ENCODE assay signal across 10 cellular contexts in the genomic region with DNA sequence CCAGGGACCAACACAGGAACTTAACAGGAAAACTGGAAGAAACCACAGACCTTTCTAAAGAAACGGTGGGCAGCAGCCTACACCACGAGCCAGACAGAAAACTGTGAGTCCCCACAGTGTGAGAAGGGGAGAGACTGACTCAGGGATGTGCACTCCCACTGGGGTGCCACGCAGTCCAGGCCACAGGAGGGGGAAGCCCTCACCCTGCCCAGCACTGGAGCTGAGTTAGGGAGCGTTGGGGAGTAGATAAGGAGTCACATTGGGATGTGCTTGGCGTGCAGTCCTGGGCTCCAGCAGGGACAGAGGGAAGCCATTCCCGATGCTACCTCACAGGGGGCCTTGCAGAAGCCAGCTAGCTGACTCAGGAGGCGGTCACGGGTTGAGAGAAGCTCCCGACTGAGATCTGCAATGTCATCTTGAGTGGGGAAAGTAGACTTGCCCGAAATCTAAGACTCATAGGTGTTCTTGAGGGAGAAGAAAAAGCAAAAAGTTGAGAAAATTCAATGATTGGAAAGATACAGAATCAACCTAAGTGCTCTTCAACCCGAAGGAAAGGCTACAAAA. TPM values are rescaled to one million over a fixed set of nuclear protein-coding genes. Genes with fewer than 3 reads are reported as not detected.
A peak's percentile ranks its signal among the peaks of the same experiment; 100 is the strongest.
DNase-seq lines count a peak whose midpoint lies in the region; ATAC-seq and TF ChIP-seq lines count a peak whose summit lies in the region.
"Had no signal": no experiment of that assay in that cellular context is flagged by ENCODE, and none has a peak within 500 bp of the region (broad histone marks: within the 10 kb centered on the region; RNA-seq: fewer than 3 reads in every experiment).

No MANE protein-coding gene starts in this region.

- peaks cover 0 to 2% of the 10 kb centered on the region in 2 donors for H3K36me3 Mint-ChIP-seq in CD14-positive monocyte

- TF ChIP-seq CTCF in CD14-positive monocyte (IDR thresholded peaks at IDR 0.05) (no peak), OCI-LY3 (IDR thresholded peaks at IDR 0.05; ENCODE audit: low read depth, low read length) (no peak), spleen (IDR thresholded peaks at IDR 0.05 in 8 of 11, conservative IDR thresholded peaks at IDR 0.05 in 3 of 11) (no peak), foreskin keratinocyte (conservative IDR thresholded peaks at IDR 0.05) (no peak), GM10248 (IDR thresholded peaks at IDR 0.05; ENCODE audit: control extremely low read depth, extremely low read depth, low read depth, missing control alignments) (no peak)

- no peaks in the 10 kb centered on the region for H3K36me3 ChIP-seq in OCI-LY3 (replicated peaks; ENCODE audit: low read depth, low read length)
- H3K36me3 ChIP-seq in spleen, result no peaks in the 10 kb centered on the region

- H2AFZ ChIP-seq in OCI-LY3 (ENCODE audit: low read depth, low read length), result no peak overlapping the region

- no peak for ATAC-seq in foreskin keratinocyte

- H3K27me3 ChIP-seq in OCI-LY3 (ENCODE audit: low read depth, low read length) (peaks cover 66% of the 10 kb centered on the region), spleen (replicated peaks in 1 of 7) (peaks cover 0 to 51% (median 5%) of the 10 kb centered on the region in 7 donors), foreskin keratinocyte (no peaks in the 10 kb centered on the region)

- peak overlapping the region; percentile 70 for H3K4me3 ChIP-seq in OCI-LY3 (ENCODE audit: low read length)
- peak overlapping the region in 4 of 8 donors; percentile 12 to 55 (median 19) for H3K4me3 ChIP-seq in spleen

- peak overlapping the region; percentile 24; the same call in 1 of the 2 replicates for H3K9ac ChIP-seq in OCI-LY3 (ENCODE audit: low read length)

- intact Hi-C loops in CD14-positive monocyte (cut with micrococcal nuclease), result no loop called here
- intact Hi-C loops in spleen (cut with DNase I; ENCODE audit: low total_unique reads), result loop anchor here (5.0 kb wide), 1 partner anchor 104 kb away; no protein-coding TSS in a partner anchor

- H3K9me3 ChIP-seq in OCI-LY3 (ENCODE audit: insufficient read depth, low read length) (no peaks in the 10 kb centered on the region), spleen (no peaks in the 10 kb centered on the region)

- peaks cover 0 to 7% (median 5%) of the 10 kb centered on the region in 7 donors for H3K9me3 Mint-ChIP-seq in CD14-positive monocyte

- POLR2A ChIA-PET in GM10248 (lab: Yijun Ruan, JAX), result no interaction called here

- no peaks in the 10 kb centered on the region for H4K20me1 ChIP-seq in OCI-LY3 (ENCODE audit: insufficient read depth, low read length)

- H3K27me3 Mint-ChIP-seq in CD14-positive monocyte (ENCODE audit: low read depth in 3 of 3), result peaks cover 34 to 46% (median 35%) of the 10 kb centered on the region in 3 donors

- no peak overlapping the region for H3K27ac ChIP-seq in OCI-LY3 (ENCODE audit: low read length)
- peak overlapping the region in 5 of 8 donors; percentile 29 to 64 (median 56) for H3K27ac ChIP-seq in spleen
- H3K27ac ChIP-seq in foreskin keratinocyte, result no peak overlapping the region

- H3K4me1 ChIP-seq in OCI-LY3 (ENCODE audit: low read length), result peaks cover 31% of the 10 kb centered on the region
- peaks cover 11 to 48% (median 32%) of the 10 kb centered on the region in 6 donors for H3K4me1 ChIP-seq in spleen
- H3K4me1 ChIP-seq in foreskin keratinocyte, result no peaks in the 10 kb centered on the region

- no peak for TF ChIP-seq POLR2A in spleen (IDR thresholded peaks at IDR 0.05)

- H3K4me3 Mint-ChIP-seq in CD14-positive monocyte, result peak overlapping the region; percentile 20 to 87

- H3K4me2 ChIP-seq in OCI-LY3 (ENCODE audit: low read length), result peak overlapping the region; percentile 83

- peak overlapping the region; percentile 0 to 82 (median 28) for H3K27ac Mint-ChIP-seq in CD14-positive monocyte

- no peaks in the 10 kb centered on the region for H3K79me2 ChIP-seq in OCI-LY3 (ENCODE audit: low read length)

- DNase-seq in CD14-positive monocyte (ENCODE audit: low spot score) (peak; percentile 66), spleen (peak; percentile 76), foreskin keratinocyte (no peak), ecto neural progenitor cell (ENCODE audit: low spot score) (no peak), GM10248 (ENCODE audit: extremely low spot score) (no peak), HuH-7.5 (ENCODE audit: low spot score) (no peak)
- DNase-seq in activated T-helper 9 cell treated with anti-CD3 and anti-CD28 coated beads, Interleukin-2, amount 50 U/mL, for 16 hours (ENCODE audit: low read depth), result peak; percentile 51
- DNase-seq: COR-L47 had no signal

- CTCF ChIA-PET in GM10248 (lab: Yijun Ruan, JAX), result interaction anchor here (0.6 to 7.0 kb wide), 13 partner anchors 12 to 221 kb away, joined by 3 to 109 read pairs (median 3); a partner anchor contains a TSS

- H3K4me1 Mint-ChIP-seq in CD14-positive monocyte, result peaks cover 22% of the 10 kb centered on the region

- 13 to 30% (median 17%) methylated on average over 11 of the region's 11 CpGs for WGBS in spleen, 5 donors

RNA-seq across cellular contexts. Expression of a gene that starts 17.3 kb away (rescaled TPM):
- not detected for polyA plus RNA-seq in CD14-positive monocyte
- 10 to 100 TPM in 4 of 7 donors, 1 to 10 TPM in 3; 2.2 to 39.3 (median 10.1) TPM for total RNA-seq in spleen
- 1 to 10 TPM; 1.1 to 5.1 (median 3.5) TPM for polyA plus RNA-seq in spleen
- not detected in 2 replicates for total RNA-seq in foreskin keratinocyte
- polyA plus RNA-seq in foreskin keratinocyte, result not detected in 2 replicates

RNA-seq across cellular contexts. Expression of a gene that starts 23.5 kb away (rescaled TPM):
- polyA plus RNA-seq in CD14-positive monocyte (10 to 100 TPM; 16.6 to 64.9 TPM), spleen (10 to 100 TPM; 38.0 to 47.3 (median 41.2) TPM), foreskin keratinocyte (not detected in 2 replicates)
- total RNA-seq in spleen (100 to 1,000 TPM in 4 of 7 donors, 10 to 100 TPM in 3; 68.9 to 155 (median 102) TPM), foreskin keratinocyte (not detected in 2 replicates)

RNA-seq across cellular contexts. Expression of a gene that starts 37.4 kb away (rescaled TPM):
- polyA plus RNA-seq in CD14-positive monocyte (not detected), spleen (not detected), foreskin keratinocyte (not detected in 2 replicates)
- total RNA-seq in spleen (not detected), foreskin keratinocyte (not detected in 2 replicates)
- total RNA-seq: skeletal muscle tissue had no signal

RNA-seq across cellular contexts. Expression of a gene that starts 50.5 kb away (rescaled TPM):
- not detected for polyA plus RNA-seq in CD14-positive monocyte
- total RNA-seq in spleen, result 1 to 10 TPM in 1 of 7 donors, under 1 TPM in 2, not detected in 4; 0.20 to 2.4 (median 0.28) TPM
- polyA plus RNA-seq in spleen, result under 1 TPM; 0.13 to 0.23 (median 0.19) TPM
- not detected in 2 replicates for total RNA-seq in foreskin keratinocyte
- not detected in 2 replicates for polyA plus RNA-seq in foreskin keratinocyte
- total RNA-seq: skeletal muscle tissue had no signal

RNA-seq across cellular contexts. Expression of a gene that starts 53.2 kb away (rescaled TPM):
- polyA plus RNA-seq in CD14-positive monocyte (not detected), spleen (not detected), foreskin keratinocyte (not detected in 2 replicates)
- total RNA-seq in spleen (not detected), foreskin keratinocyte (not detected in 2 replicates)
- total RNA-seq: skeletal muscle tissue had no signal

Comparison
In these comparisons a context has a peak if more than half of its experiments do, and no peak if none do; other contexts are left out.
1. DNase-seq: peak in CD14-positive monocyte (single experiment), activated T-helper 9 cell treated with anti-CD3 and anti-CD28 coated beads, Interleukin-2, amount 50 U/mL, for 16 hours (single experiment) and spleen (single experiment); none in foreskin keratinocyte (0 of 2), ecto neural progenitor cell (single experiment), GM10248 (single experiment) and HuH-7.5 (single experiment).
2. H3K27ac ChIP-seq: peak in spleen (5 of 8); none in OCI-LY3 (single experiment) and foreskin keratinocyte (single experiment).
3. RNA of a gene that starts 23.5 kb away (polyA plus RNA-seq): 16.6 to 64.9 TPM in CD14-positive monocyte and 38.0 to 47.3 TPM in spleen; not detected in foreskin keratinocyte; every median in the first group is over 10 times any median in the second.